2 cellular contexts compared by ENCODE assay signal in the genomic region with DNA sequence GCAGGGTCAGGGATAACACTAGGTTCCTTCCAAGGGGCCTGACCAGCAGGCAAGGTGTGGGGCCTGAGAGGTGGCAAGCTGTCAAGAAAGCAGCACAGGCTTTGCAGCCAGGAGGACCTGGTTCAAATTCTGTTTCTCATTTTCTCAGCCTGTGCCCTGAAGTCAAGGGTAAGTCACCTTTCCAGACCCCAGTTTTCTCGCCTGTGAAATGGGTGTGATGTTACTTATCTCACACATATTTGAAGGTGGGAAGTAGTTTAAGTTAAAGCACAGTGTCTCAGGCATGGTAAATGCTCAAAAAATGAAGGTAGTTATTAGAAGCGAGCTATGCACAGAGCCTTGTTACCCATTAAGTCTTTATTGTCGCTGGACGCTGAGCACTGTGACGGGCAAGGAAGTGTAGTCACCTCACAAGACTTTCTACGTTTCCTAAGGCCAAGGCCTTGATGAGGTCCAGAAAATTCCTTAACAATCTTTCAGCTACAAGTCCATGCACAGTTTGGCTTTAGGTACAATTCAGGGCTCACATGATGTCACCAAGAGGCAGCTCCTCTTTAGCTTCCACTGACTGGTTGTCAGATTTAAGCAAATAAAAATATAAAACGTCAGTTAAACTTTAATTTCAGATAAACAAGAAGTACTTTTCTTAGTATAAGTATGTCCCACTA.
TF ChIP-seq lines count a peak whose summit lies in the region.

No MANE protein-coding gene starts in this region.

TF ChIP-seq in liver, 16 proteins besides CTCF, POLR2A, EP300 and RAD21:
- TF ChIP-seq, protein P1, sequence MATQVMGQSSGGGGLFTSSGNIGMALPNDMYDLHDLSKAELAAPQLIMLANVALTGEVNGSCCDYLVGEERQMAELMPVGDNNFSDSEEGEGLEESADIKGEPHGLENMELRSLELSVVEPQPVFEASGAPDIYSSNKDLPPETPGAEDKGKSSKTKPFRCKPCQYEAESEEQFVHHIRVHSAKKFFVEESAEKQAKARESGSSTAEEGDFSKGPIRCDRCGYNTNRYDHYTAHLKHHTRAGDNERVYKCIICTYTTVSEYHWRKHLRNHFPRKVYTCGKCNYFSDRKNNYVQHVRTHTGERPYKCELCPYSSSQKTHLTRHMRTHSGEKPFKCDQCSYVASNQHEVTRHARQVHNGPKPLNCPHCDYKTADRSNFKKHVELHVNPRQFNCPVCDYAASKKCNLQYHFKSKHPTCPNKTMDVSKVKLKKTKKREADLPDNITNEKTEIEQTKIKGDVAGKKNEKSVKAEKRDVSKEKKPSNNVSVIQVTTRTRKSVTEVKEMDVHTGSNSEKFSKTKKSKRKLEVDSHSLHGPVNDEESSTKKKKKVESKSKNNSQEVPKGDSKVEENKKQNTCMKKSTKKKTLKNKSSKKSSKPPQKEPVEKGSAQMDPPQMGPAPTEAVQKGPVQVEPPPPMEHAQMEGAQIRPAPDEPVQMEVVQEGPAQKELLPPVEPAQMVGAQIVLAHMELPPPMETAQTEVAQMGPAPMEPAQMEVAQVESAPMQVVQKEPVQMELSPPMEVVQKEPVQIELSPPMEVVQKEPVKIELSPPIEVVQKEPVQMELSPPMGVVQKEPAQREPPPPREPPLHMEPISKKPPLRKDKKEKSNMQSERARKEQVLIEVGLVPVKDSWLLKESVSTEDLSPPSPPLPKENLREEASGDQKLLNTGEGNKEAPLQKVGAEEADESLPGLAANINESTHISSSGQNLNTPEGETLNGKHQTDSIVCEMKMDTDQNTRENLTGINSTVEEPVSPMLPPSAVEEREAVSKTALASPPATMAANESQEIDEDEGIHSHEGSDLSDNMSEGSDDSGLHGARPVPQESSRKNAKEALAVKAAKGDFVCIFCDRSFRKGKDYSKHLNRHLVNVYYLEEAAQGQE (IDR thresholded peaks at IDR 0.05), result no peak
- TF ChIP-seq ATF3 (IDR thresholded peaks at IDR 0.05), result peak; percentile 12

TF ChIP-seq in HepG2, 621 proteins besides CTCF, POLR2A, EP300 and RAD21 (continued from another document):
- TF ChIP-seq RERE (CRISPR knock-in tag; IDR thresholded peaks at IDR 0.05; ENCODE audit: low read depth) (no peak), TBL1XR1 (IDR thresholded peaks at IDR 0.05; ENCODE audit: borderline replicate concordance, low read length, partially characterized antibody) (no peak), ZBTB49 (CRISPR knock-in tag; IDR thresholded peaks at IDR 0.05; ENCODE audit: borderline replicate concordance) (no peak), SMAD1 (CRISPR knock-in tag; IDR thresholded peaks at IDR 0.05; ENCODE audit: borderline replicate concordance, low read depth) (no peak), SP1 (IDR thresholded peaks at IDR 0.05) (no peak), SP1 (CRISPR knock-in tag; IDR thresholded peaks at IDR 0.05) (no peak), PBX2 (CRISPR knock-in tag; IDR thresholded peaks at IDR 0.05) (no peak), DNMT1 (CRISPR knock-in tag; IDR thresholded peaks at IDR 0.05) (no peak), SMC3 (IDR thresholded peaks at IDR 0.05; ENCODE audit: low read length) (no peak), CBX1 (IDR thresholded peaks at IDR 0.05; ENCODE audit: low read depth) (no peak), HOXA5 (CRISPR knock-in tag; IDR thresholded peaks at IDR 0.05) (no peak)
- TF ChIP-seq, protein P2, sequence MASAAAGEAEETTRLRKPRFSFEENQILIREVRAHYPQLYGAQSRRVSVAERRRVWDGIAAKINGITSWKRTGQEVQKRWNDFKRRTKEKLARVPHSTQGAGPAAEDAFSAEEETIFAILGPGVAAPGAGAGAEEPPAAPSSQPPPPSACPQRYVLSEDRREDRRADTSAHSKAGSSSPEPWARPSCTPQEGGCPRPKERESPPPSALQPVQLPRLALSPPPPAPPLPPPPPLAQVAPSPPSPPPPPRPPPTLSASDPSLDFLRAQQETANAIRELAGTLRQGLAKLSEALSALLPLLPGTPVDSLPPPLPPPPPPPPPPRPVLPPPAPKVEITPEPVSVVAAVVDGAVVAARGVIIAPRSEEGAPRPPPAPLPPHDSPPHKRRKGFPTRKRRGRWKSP (CRISPR knock-in tag; IDR thresholded peaks at IDR 0.05), result no peak
- TF ChIP-seq, protein P3, sequence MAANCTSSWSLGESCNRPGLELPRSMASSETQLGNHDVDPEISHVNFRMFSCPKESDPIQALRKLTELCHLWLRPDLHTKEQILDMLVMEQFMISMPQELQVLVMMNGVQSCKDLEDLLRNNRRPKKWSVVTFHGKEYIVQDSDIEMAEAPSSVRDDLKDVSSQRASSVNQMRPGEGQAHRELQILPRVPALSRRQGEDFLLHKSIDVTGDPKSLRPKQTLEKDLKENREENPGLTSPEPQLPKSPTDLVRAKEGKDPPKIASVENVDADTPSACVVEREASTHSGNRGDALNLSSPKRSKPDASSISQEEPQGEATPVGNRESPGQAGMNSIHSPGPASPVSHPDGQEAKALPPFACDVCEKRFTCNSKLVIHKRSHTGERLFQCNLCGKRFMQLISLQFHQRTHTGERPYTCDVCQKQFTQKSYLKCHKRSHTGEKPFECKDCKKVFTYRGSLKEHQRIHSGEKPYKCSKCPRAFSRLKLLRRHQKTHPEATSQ (CRISPR knock-in tag; IDR thresholded peaks at IDR 0.05; ENCODE audit: borderline replicate concordance), result no peak
